10 cellular contexts compared by ENCODE assay signal in genomic region chr19:18648971-18649310, GRCh38. TPM values are rescaled to one million over a fixed set of nuclear protein-coding genes. Genes with fewer than 3 reads are reported as not detected.
DNase-seq lines count a peak whose midpoint lies in the region; TF ChIP-seq lines count a peak whose summit lies in the region.
"Had no signal": no experiment of that assay in that cellular context is flagged by ENCODE, and none has a peak within 500 bp of the region (broad histone marks: within the 10 kb centered on the region; RNA-seq: fewer than 3 reads in every experiment).

No MANE protein-coding gene starts in this region.

- no peaks in the 10 kb centered on the region for H3K27me3 ChIP-seq in BLaER1 treated with 17β-estradiol and CSF1 and Interleukin-3, amounts not matched to agents 10 nM and 100 nM
- H3K27me3 ChIP-seq in mammary epithelial cell (ENCODE audit: insufficient read depth, low read length) = no peaks in the 10 kb centered on the region
- H3K27me3 ChIP-seq in sigmoid colon = no peaks in the 10 kb centered on the region

- DNase-seq in mammary epithelial cell = no peak
- DNase-seq in islet precursor cell = peak; percentile 54
- no peak for DNase-seq in sigmoid colon
- DNase-seq in glomerular visceral epithelial cell (ENCODE audit: extremely low spot score) = no peak
- DNase-seq in stimulated activated CD4-positive, alpha-beta T cell treated with anti-CD3 and anti-CD28 coated beads, Interleukin-2, amount 100 ng/mL, for 24 hours = no peak
- no peak for DNase-seq in activated CD8-positive, alpha-beta memory T cell treated with anti-CD3 and anti-CD28 coated beads for 24 hours
- no peak for DNase-seq in stimulated activated CD4-positive, alpha-beta T cell treated with anti-CD3 and anti-CD28 coated beads, Interleukin-12 subunit alpha, Interleukin-12 subunit beta, amount 100 ng/mL, for 4 hours
- DNase-seq: activated CD4-positive, alpha-beta T cell treated with anti-CD3 and anti-CD28 coated beads, Interleukin-2, amount 50 U/mL, for 4 hours had no signal

- CTCF ChIA-PET in mammary epithelial cell (lab: Charles Lee; ENCODE audit: low non-redundant PET) = no interaction called here

- in situ Hi-C loops in mammary epithelial cell (cut with MboI; ENCODE audit: low sequenced_read_pairs in 2 of 2) = no loop called here

- dilution Hi-C loops in mammary epithelial cell (cut with HindIII; ENCODE audit: low sequenced_read_pairs) = loop anchor here (5.0 kb wide), 1 partner anchor 38 kb away; no protein-coding TSS in a partner anchor

- H3K27ac ChIP-seq in BLaER1 treated with 17β-estradiol and CSF1 and Interleukin-3, amounts not matched to agents 10 nM and 100 nM = peak overlapping the region in 5 of 11 experiments; percentile 25 to 58 (median 37); a peak in 6 of 22 replicates
- H3K27ac ChIP-seq in mammary epithelial cell (ENCODE audit: insufficient read depth, low read depth, low read length) (no peak overlapping the region), sigmoid colon (peak overlapping the region; percentile 81 to 89 (median 86))

- H4K20me1 ChIP-seq in BLaER1 treated with 17β-estradiol and CSF1 and Interleukin-3, amounts not matched to agents 10 nM and 100 nM = peaks cover 46 to 88% (median 72%) of the 10 kb centered on the region in 11 experiments; a peak in 21 of 22 replicates
- no peaks in the 10 kb centered on the region for H4K20me1 ChIP-seq in mammary epithelial cell (ENCODE audit: insufficient read depth, low read length)

- peak overlapping the region; percentile 61 for H2AFZ ChIP-seq in mammary epithelial cell (ENCODE audit: low read depth, low read length)

- H3K9me3 ChIP-seq in BLaER1 treated with 17β-estradiol and CSF1 and Interleukin-3, amounts not matched to agents 10 nM and 100 nM (replicated peaks in 1 of 11) = no peaks in the 10 kb centered on the region
- H3K9me3 ChIP-seq in mammary epithelial cell (replicated peaks; ENCODE audit: insufficient read depth, low read length) (peaks cover 5% of the 10 kb centered on the region), sigmoid colon (no peaks in the 10 kb centered on the region)

- intact Hi-C loops in mammary epithelial cell (cut with micrococcal nuclease) (no loop called here), sigmoid colon (cut with DNase I) (no loop called here)

- H3K36me3 ChIP-seq in BLaER1 treated with 17β-estradiol and CSF1 and Interleukin-3, amounts not matched to agents 10 nM and 100 nM = peaks cover 0 to 14% (median 0%) of the 10 kb centered on the region in 11 experiments; a peak in 4 of 22 replicates
- no peaks in the 10 kb centered on the region for H3K36me3 ChIP-seq in mammary epithelial cell (ENCODE audit: insufficient read depth, low read length)
- H3K36me3 ChIP-seq in sigmoid colon = no peaks in the 10 kb centered on the region

- TF ChIP-seq CTCF in mammary epithelial cell (conservative IDR thresholded peaks at IDR 0.05 in 1 of 2, IDR thresholded peaks at IDR 0.05 in 1 of 2; ENCODE audit: extremely low read depth in 1 of 2, insufficient read depth in 1 of 2, low read depth in 1 of 2, low read length in 2 of 2) (no peak), sigmoid colon (IDR thresholded peaks at IDR 0.05) (no peak)

- H3K4me2 ChIP-seq in BLaER1 treated with 17β-estradiol and CSF1 and Interleukin-3, amounts not matched to agents 10 nM and 100 nM = peak overlapping the region; percentile 82 to 97 (median 92)
- peak overlapping the region; percentile 65 for H3K4me2 ChIP-seq in mammary epithelial cell (ENCODE audit: insufficient read depth, low read depth, low read length)

- H3K79me2 ChIP-seq in mammary epithelial cell (ENCODE audit: insufficient read depth, low read length) = no peaks in the 10 kb centered on the region

- peak overlapping the region in 10 of 11 experiments; percentile 12 to 65 (median 56); a peak in 15 of 22 replicates for H3K9ac ChIP-seq in BLaER1 treated with 17β-estradiol and CSF1 and Interleukin-3, amounts not matched to agents 10 nM and 100 nM
- no peak overlapping the region for H3K9ac ChIP-seq in mammary epithelial cell (ENCODE audit: insufficient read depth, low read length)

- peak in 1 of 4 donors; percentile 37 for TF ChIP-seq EP300 in sigmoid colon (IDR thresholded peaks at IDR 0.05)

- BruUV-seq in mammary epithelial cell (replicated peaks; lab: Mats Ljungman, UMichigan) = no TSS peak

- TF ChIP-seq POLR2A in sigmoid colon (IDR thresholded peaks at IDR 0.05) = no peak

- WGBS in mammary epithelial cell (ENCODE audit: low coverage, missing lambda C conversion rate) = 20% methylated on average over 13 of the region's 13 CpGs
- WGBS in sigmoid colon, 2 donors = 71 to 83% methylated on average over 13 of the region's 13 CpGs

- peaks cover 71 to 87% (median 81%) of the 10 kb centered on the region in 10 experiments for H3K4me1 ChIP-seq in BLaER1 treated with 17β-estradiol and CSF1 and Interleukin-3, amounts not matched to agents 10 nM and 100 nM
- H3K4me1 ChIP-seq in mammary epithelial cell (ENCODE audit: insufficient read depth, low read length) (peaks cover 43% of the 10 kb centered on the region), sigmoid colon (peaks cover 0 to 62% (median 58%) of the 10 kb centered on the region in 4 donors)

- peak overlapping the region in 8 of 10 experiments; percentile 8 to 52 (median 44); a peak in 12 of 20 replicates for H3K4me3 ChIP-seq in BLaER1 treated with 17β-estradiol and CSF1 and Interleukin-3, amounts not matched to agents 10 nM and 100 nM
- H3K4me3 ChIP-seq in mammary epithelial cell (replicated peaks in 1 of 3; ENCODE audit: insufficient read depth in 1 of 3, low read depth in 2 of 3, low read length in 3 of 3) (peak overlapping the region in 1 of 3 experiments; percentile 4), sigmoid colon (peak overlapping the region in 2 of 4 donors; percentile 25 to 27)
- H3K4me3 ChIP-seq: lung had no signal

RNA-seq across cellular contexts. Expression of gene KLHL26, which starts 12.1 kb away (rescaled TPM):
- total RNA-seq in mammary epithelial cell (1 to 10 TPM; 2.8 to 6.4 TPM), sigmoid colon (1 to 10 TPM; 3.8 to 8.3 (median 5.9) TPM)
- polyA plus RNA-seq in mammary epithelial cell (2.6 TPM), sigmoid colon (1 to 10 TPM; 1.6 to 4.8 (median 1.8) TPM)
- polyA minus RNA-seq in mammary epithelial cell = 2.1 TPM

RNA-seq across cellular contexts. Expression of gene CRTC1, which starts 34.5 kb away (rescaled TPM):
- 1 to 10 TPM; 2.2 to 8.2 TPM for total RNA-seq in mammary epithelial cell
- 2.2 TPM for polyA plus RNA-seq in mammary epithelial cell
- 5.9 TPM for polyA minus RNA-seq in mammary epithelial cell
- 1 to 10 TPM; 2.5 to 7.2 (median 4.6) TPM for total RNA-seq in sigmoid colon
- polyA plus RNA-seq in sigmoid colon = 1 to 10 TPM; 2.8 to 8.9 (median 3.6) TPM

RNA-seq across cellular contexts. Expression of gene TMEM59L, which starts 36.3 kb away (rescaled TPM):
- total RNA-seq in mammary epithelial cell (under 1 TPM in 1 of 2 donors, not detected in 1; 0.89 TPM), sigmoid colon (1 to 10 TPM in 3 of 4 donors, under 1 TPM in 1; 0.82 to 6.4 (median 4.1) TPM)
- polyA plus RNA-seq in mammary epithelial cell (0.05 TPM), sigmoid colon (1 to 10 TPM in 1 of 3 donors, not detected in 2; 5.0 TPM)
- not detected for polyA minus RNA-seq in mammary epithelial cell

RNA-seq across cellular contexts. Expression of gene CRLF1, which starts 42.3 kb away (rescaled TPM):
- total RNA-seq in mammary epithelial cell (1 to 10 TPM; 2.3 to 7.1 TPM), sigmoid colon (10 to 100 TPM in 2 of 4 donors, 1 to 10 TPM in 1, under 1 TPM in 1; 0.82 to 28.8 (median 17.0) TPM)
- polyA plus RNA-seq in mammary epithelial cell (3.4 TPM), sigmoid colon (1 to 10 TPM in 1 of 3 donors, under 1 TPM in 1, not detected in 1; 0.60 to 6.8 TPM)
- polyA minus RNA-seq in mammary epithelial cell = 5.9 TPM
